In the genomic region with DNA sequence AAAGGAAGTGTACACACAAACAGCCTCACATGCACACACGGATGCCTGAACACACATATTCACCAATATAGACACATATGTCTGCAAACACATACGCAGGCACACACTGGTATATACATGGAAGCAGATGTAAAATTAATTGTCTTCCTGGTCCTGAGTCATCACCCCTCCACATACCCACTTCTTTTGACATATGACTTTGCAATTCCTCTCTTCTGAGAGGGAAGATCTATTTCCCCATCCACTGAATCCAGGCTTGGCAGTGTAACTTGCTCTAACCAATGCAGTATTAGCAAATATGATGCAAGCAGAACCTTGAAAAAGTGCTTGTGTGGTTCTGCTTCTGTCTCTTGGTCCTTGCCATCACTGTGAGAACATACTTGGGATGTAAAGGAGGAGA, we compare ENCODE assay signal across 15 cellular contexts.
DNase-seq lines count a peak whose midpoint lies in the region; ATAC-seq, FAIRE-seq and TF ChIP-seq lines count a peak whose summit lies in the region.
"Had no signal": no experiment of that assay in that cellular context is flagged by ENCODE, and none has a peak within 500 bp of the region (broad histone marks: within the 10 kb centered on the region; RNA-seq: fewer than 3 reads in every experiment).

No MANE protein-coding gene starts in this region.

- H4K20me1 ChIP-seq in HepG2 (ENCODE audit: insufficient read depth, low read length): 0 out of 2 replicates have a peak, but pooled peaks cover 3% of the 10 kb centered on the region

- WGBS in right lobe of liver (ENCODE audit: insufficient coverage, low coverage, low lambda C conversion rate, missing lambda C conversion rate): 74% methylated on average over 2 of the region's 2 CpGs
- 0% methylated on average over 1 of the region's 2 CpGs for WGBS in HepG2 (ENCODE audit: low lambda C conversion rate)
- 83 to 96% methylated on average over 2 of the region's 2 CpGs for WGBS in tibial nerve, 2 donors

- no peak overlapping the region for H3K27ac ChIP-seq in right lobe of liver
- no peak overlapping the region for H3K27ac ChIP-seq in HepG2 (ENCODE audit: extremely low read length, insufficient read depth, low read length)
- H3K27ac ChIP-seq in tibial nerve: no peak overlapping the region
- H3K27ac ChIP-seq in A673 (ENCODE audit: low read depth, low read length, poor library complexity, severe bottlenecking): no peak overlapping the region
- H3K27ac ChIP-seq: epithelial cell of prostate had no signal

- H3K4me1 ChIP-seq in right lobe of liver (no peaks in the 10 kb centered on the region), HepG2 (ENCODE audit: insufficient read depth, low read length) (no peaks in the 10 kb centered on the region), tibial nerve (peaks cover 0 to 4% (median 0%) of the 10 kb centered on the region in 4 donors), A673 (ENCODE audit: insufficient read depth, low read length, poor library complexity, severe bottlenecking) (no peaks in the 10 kb centered on the region)

- CTCF ChIA-PET in HepG2 (lab: Yijun Ruan, JAX; ENCODE audit: low intra/inter-chr PET ratio, low total read pairs): no interaction called here
- CTCF ChIA-PET in A673 (lab: Charles Lee): no interaction called here

- POLR2A ChIA-PET in HepG2 (lab: Yijun Ruan, JAX) (no interaction called here), A673 (lab: Charles Lee; ENCODE audit: low non-redundant PET) (no interaction called here)

- TF ChIP-seq EP300 in HepG2 (IDR thresholded peaks at IDR 0.05; ENCODE audit: low read depth in 2 of 2, low read length in 2 of 2) (no peak), HepG2 (CRISPR knock-in tag; IDR thresholded peaks at IDR 0.05; ENCODE audit: borderline replicate concordance) (no peak), tibial nerve (IDR thresholded peaks at IDR 0.05) (peak in 1 of 2 donors; percentile 31)

- H3K9ac ChIP-seq in HepG2 (ENCODE audit: insufficient read depth, low read depth, low read length): no peak overlapping the region

- no peak for TF ChIP-seq RAD21 in HepG2 (CRISPR knock-in tag; IDR thresholded peaks at IDR 0.05)

- TF ChIP-seq POLR2A in right lobe of liver (IDR thresholded peaks at IDR 0.05): no peak
- no peak for TF ChIP-seq POLR2A in HepG2 (IDR thresholded peaks at IDR 0.05; ENCODE audit: insufficient read depth in 1 of 2, low read depth in 2 of 2, low read length in 2 of 2)
- TF ChIP-seq POLR2A in tibial nerve (IDR thresholded peaks at IDR 0.05): no peak

- FAIRE-seq in HepG2 (lab: Jason Lieb, UNC): no peak
- FAIRE-seq: GM12878 had no signal

- H3K36me3 ChIP-seq in right lobe of liver (no peaks in the 10 kb centered on the region), HepG2 (replicated peaks in 1 of 2; ENCODE audit: control insufficient read depth in 1 of 2, insufficient read depth in 2 of 2, low read length in 2 of 2) (no peaks in the 10 kb centered on the region), tibial nerve (no peaks in the 10 kb centered on the region), A673 (ENCODE audit: insufficient read depth, low read length, poor library complexity, severe bottlenecking) (no peaks in the 10 kb centered on the region)

- H3K27me3 ChIP-seq in right lobe of liver (no peaks in the 10 kb centered on the region), HepG2 (ENCODE audit: control insufficient read depth in 1 of 2, insufficient read depth in 2 of 2, low read length in 2 of 2) (peaks cover 0 to 12% of the 10 kb centered on the region in 2 experiments; a peak in 3 of 5 replicates), tibial nerve (no peaks in the 10 kb centered on the region), A673 (replicated peaks; ENCODE audit: insufficient read depth, low read depth, low read length, poor library complexity) (no peaks in the 10 kb centered on the region)

- intact Hi-C loops in right lobe of liver (cut with DNase I): no loop called here
- intact Hi-C loops in HepG2 (cut with micrococcal nuclease; ENCODE audit: unreplicated experiment): no loop called here
- intact Hi-C loops in A673 (cut with micrococcal nuclease; ENCODE audit: unreplicated experiment): no loop called here

- BruUV-seq in HepG2 (replicated peaks; lab: Mats Ljungman, UMichigan) (no TSS peak), A673 (replicated peaks; lab: Mats Ljungman, UMichigan) (no TSS peak)

- ATAC-seq in right lobe of liver: peak; percentile 26 to 57 (median 43)
- no peak for ATAC-seq in HepG2
- no peak for ATAC-seq in HG03095 (IDR thresholded peaks at IDR 0.05; ENCODE audit: unreplicated experiment)
- ATAC-seq: GM12878 had no signal

- DNase-seq in right lobe of liver: no peak
- no peak for DNase-seq in HepG2 (ENCODE audit: low spot score)
- DNase-seq in RPMI7951 (ENCODE audit: low read depth): peak; percentile 67
- peak; percentile 72 for DNase-seq in fibroblast of pulmonary artery (ENCODE audit: low read depth)
- DNase-seq in tibial nerve (ENCODE audit: low spot score in 2 of 2): no peak
- DNase-seq in A673 (ENCODE audit: low spot score): no peak
- DNase-seq in midbrain (lab: John Stamatoyannopoulos, UW): no peak
- DNase-seq: activated CD4-positive, CD25-positive, alpha-beta regulatory T cell treated with anti-CD3 and anti-CD28 coated beads, Interleukin-2, amount 50 U/mL, for 72 hours; mesendoderm; NCI-H1092 treated with DMSO at 0.1 percent for 48 hours; NCI-H345; nucleus accumbens had no signal

- H3K4me2 ChIP-seq in HepG2 (ENCODE audit: low read depth, low read length): no peak overlapping the region

- H3K9me3 ChIP-seq in right lobe of liver: no peaks in the 10 kb centered on the region
- no peaks in the 10 kb centered on the region for H3K9me3 ChIP-seq in HepG2 (ENCODE audit: low read length)
- no peaks in the 10 kb centered on the region for H3K9me3 ChIP-seq in tibial nerve
- H3K9me3 ChIP-seq in A673 (ENCODE audit: low read depth, low read length, poor library complexity, severe bottlenecking): no peaks in the 10 kb centered on the region

- in situ Hi-C loops in HepG2 (cut with HindIII; ENCODE audit: extremely low pct_ligation_motif_present, low pct_unique_long_range_greater_than_20kb): no loop called here

- H3K4me3 ChIP-seq in right lobe of liver (no peak overlapping the region), HepG2 (replicated peaks in 1 of 3; ENCODE audit: insufficient read depth in 1 of 3, low read depth in 2 of 3, low read length in 3 of 3) (no peak overlapping the region), fibroblast of pulmonary artery (replicated peaks; ENCODE audit: low read depth, low read length) (no peak overlapping the region), tibial nerve (no peak overlapping the region), A673 (ENCODE audit: low read depth, low read length, poor library complexity, severe bottlenecking) (no peak overlapping the region)
- H3K4me3 ChIP-seq: GM12878 had no signal

- no peaks in the 10 kb centered on the region for H3K79me2 ChIP-seq in HepG2 (ENCODE audit: insufficient read depth, low read length)

- TF ChIP-seq CTCF in right lobe of liver (IDR thresholded peaks at IDR 0.05) (no peak), HepG2 (CRISPR knock-in tag; IDR thresholded peaks at IDR 0.05) (no peak), fibroblast of pulmonary artery (IDR thresholded peaks at IDR 0.05; ENCODE audit: low read length, missing control alignments) (no peak), tibial nerve (IDR thresholded peaks at IDR 0.05) (no peak), A673 (conservative IDR thresholded peaks at IDR 0.05; ENCODE audit: low read depth, low read length) (no peak)

- no peak overlapping the region for H2AFZ ChIP-seq in HepG2 (ENCODE audit: low read length)

TF ChIP-seq in HepG2, 621 proteins besides CTCF, POLR2A, EP300 and RAD21 (continues in another document):
- TF ChIP-seq PRMT3 (CRISPR knock-in tag; IDR thresholded peaks at IDR 0.05; ENCODE audit: borderline replicate concordance, low read depth) (no peak), ZNF101 (CRISPR knock-in tag; IDR thresholded peaks at IDR 0.05; ENCODE audit: borderline replicate concordance, low read depth) (no peak), ZNF446 (CRISPR knock-in tag; IDR thresholded peaks at IDR 0.05) (no peak), CBX1 (IDR thresholded peaks at IDR 0.05; ENCODE audit: low read depth) (no peak), WIZ (CRISPR knock-in tag; IDR thresholded peaks at IDR 0.05) (no peak), ZMYM2 (CRISPR knock-in tag; IDR thresholded peaks at IDR 0.05) (no peak), ZFAT (CRISPR knock-in tag; conservative IDR thresholded peaks at IDR 0.05) (no peak), MZF1 (CRISPR knock-in tag; IDR thresholded peaks at IDR 0.05; ENCODE audit: borderline replicate concordance) (no peak), ZNF878 (CRISPR knock-in tag; IDR thresholded peaks at IDR 0.05) (no peak), NCOR1 (IDR thresholded peaks at IDR 0.05; ENCODE audit: borderline replicate concordance, low read length) (no peak), REST (IDR thresholded peaks at IDR 0.05; ENCODE audit: borderline replicate concordance in 1 of 2, low read depth in 1 of 2, low read length in 2 of 2) (no peak), HMG20A (CRISPR knock-in tag; IDR thresholded peaks at IDR 0.05; ENCODE audit: borderline replicate concordance) (no peak), DMAP1 (CRISPR knock-in tag; IDR thresholded peaks at IDR 0.05) (no peak), MAFG (CRISPR knock-in tag; IDR thresholded peaks at IDR 0.05) (no peak)

Comparison
In these comparisons a context has a peak if more than half of its experiments do, and no peak if none do; other contexts are left out.
1. ATAC-seq: peak in right lobe of liver (4 of 4); none in HepG2 (single experiment) and HG03095 (single experiment).
2. DNase-seq: peak in RPMI7951 (single experiment) and fibroblast of pulmonary artery (single experiment); none in right lobe of liver (0 of 3), HepG2 (single experiment), tibial nerve (0 of 2), A673 (single experiment) and midbrain (single experiment).